ENCODE assay signal across 10 cellular contexts in the genomic region with DNA sequence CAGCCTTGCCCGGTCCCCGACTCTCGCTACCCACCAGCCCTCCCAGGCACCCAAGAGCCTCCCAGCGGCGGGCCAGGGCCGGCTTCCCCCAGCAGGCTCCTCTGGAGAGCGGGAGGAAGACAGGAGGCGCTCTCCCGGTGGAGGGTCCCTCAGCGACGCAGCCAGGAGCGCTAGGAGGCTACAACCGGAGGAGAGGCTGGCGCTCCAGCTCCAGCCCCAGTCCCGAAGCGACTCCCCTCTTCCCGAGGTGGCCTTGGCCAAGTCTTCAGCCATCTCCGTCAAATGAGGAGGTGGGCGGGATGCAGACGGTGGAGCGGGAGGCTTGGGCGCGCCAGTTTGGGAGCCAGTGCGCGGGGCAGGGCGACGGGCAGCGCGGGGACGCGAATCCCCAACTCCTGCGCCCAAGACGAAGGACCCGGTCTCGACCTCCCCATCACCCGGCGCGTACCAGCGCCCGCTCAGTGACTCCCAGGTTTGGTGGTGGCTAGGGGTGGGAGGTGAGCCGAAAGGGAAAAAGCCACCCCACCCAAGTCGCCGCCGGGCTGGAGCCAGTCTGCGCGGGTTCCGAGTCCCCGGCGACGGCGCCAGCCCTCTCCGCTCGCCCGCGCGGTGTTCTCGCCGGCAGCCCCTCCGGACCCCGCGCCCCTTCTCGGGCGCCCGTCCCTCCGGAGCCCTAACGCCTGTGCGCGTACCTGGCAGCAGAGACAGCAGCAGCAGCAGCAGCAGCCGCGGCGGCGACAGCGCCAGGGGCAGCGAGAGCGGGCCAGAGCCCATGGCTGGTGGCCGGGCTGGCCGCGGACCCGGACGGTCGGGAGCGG. TPM values are rescaled to one million over a fixed set of nuclear protein-coding genes. Genes with fewer than 3 reads are reported as not detected.
DNase-seq lines count a peak whose midpoint lies in the region; ATAC-seq, FAIRE-seq and TF ChIP-seq lines count a peak whose summit lies in the region.
"Had no signal": no experiment of that assay in that cellular context is flagged by ENCODE, and none has a peak within 500 bp of the region (broad histone marks: within the 10 kb centered on the region; RNA-seq: fewer than 3 reads in every experiment).

No MANE protein-coding gene starts in this region.

- H3K27me3 Mint-ChIP-seq in naive thymus-derived CD4-positive, alpha-beta T cell = peaks cover 42 to 64% (median 49%) of the 10 kb centered on the region in 5 donors

- peaks cover 5 to 21% (median 10%) of the 10 kb centered on the region in 7 donors for H3K4me1 Mint-ChIP-seq in naive thymus-derived CD4-positive, alpha-beta T cell
- H3K4me1 Mint-ChIP-seq: memory B cell had no signal

- no peaks in the 10 kb centered on the region for H3K36me3 Mint-ChIP-seq in naive thymus-derived CD4-positive, alpha-beta T cell
- H3K36me3 Mint-ChIP-seq: memory B cell had no signal

- H3K36me3 ChIP-seq in BLaER1 treated with 17β-estradiol and CSF1 and Interleukin-3, amounts not matched to agents 10 nM and 100 nM = no peaks in the 10 kb centered on the region
- no peaks in the 10 kb centered on the region for H3K36me3 ChIP-seq in naive thymus-derived CD4-positive, alpha-beta T cell (ENCODE audit: control insufficient read depth in 2 of 3, insufficient read depth in 3 of 3, low read length in 3 of 3)

- POLR2A ChIA-PET in naive thymus-derived CD4-positive, alpha-beta T cell (lab: Charles Lee) = no interaction called here

- intact Hi-C loops in naive thymus-derived CD4-positive, alpha-beta T cell (cut with micrococcal nuclease) = no loop called here

- peak; percentile 10 for DNase-seq in M059J (ENCODE audit: low read depth)
- peak; percentile 84 for DNase-seq in ecto neural progenitor cell (ENCODE audit: low spot score)
- DNase-seq in naive thymus-derived CD4-positive, alpha-beta T cell = no peak
- DNase-seq in GF-D8 (lab: John Stamatoyannopoulos, UW) = no peak
- DNase-seq in DMS79 treated with DMSO at 0.1 percent for 48 hours (lab: John Stamatoyannopoulos, UW) = no peak
- DNase-seq in stimulated activated CD4-positive, alpha-beta T cell treated with anti-CD3 and anti-CD28 coated beads, Interleukin-1b, Interleukin-23, amount 100 ng/mL, for 48 hours = no peak
- DNase-seq in H54 (ENCODE audit: insufficient read length, low spot score) = no peak

- peak overlapping the region in 7 of 10 donors; percentile 13 to 63 (median 29) for H3K4me3 Mint-ChIP-seq in naive thymus-derived CD4-positive, alpha-beta T cell
- H3K4me3 Mint-ChIP-seq: memory B cell had no signal

- H3K4me3 ChIP-seq in BLaER1 treated with 17β-estradiol and CSF1 and Interleukin-3, amounts not matched to agents 10 nM and 100 nM = peak overlapping the region; percentile 51 to 71 (median 59)
- no peak overlapping the region for H3K4me3 ChIP-seq in naive thymus-derived CD4-positive, alpha-beta T cell (ENCODE audit: low read length)

- no peak overlapping the region for H3K27ac ChIP-seq in BLaER1 treated with 17β-estradiol and CSF1 and Interleukin-3, amounts not matched to agents 10 nM and 100 nM
- H3K27ac ChIP-seq in naive thymus-derived CD4-positive, alpha-beta T cell (ENCODE audit: low read depth, low read length) = no peak overlapping the region

- peak overlapping the region in 8 of 11 experiments; percentile 7 to 68 (median 50); a peak in 11 of 22 replicates for H3K9ac ChIP-seq in BLaER1 treated with 17β-estradiol and CSF1 and Interleukin-3, amounts not matched to agents 10 nM and 100 nM

- no peak for FAIRE-seq in H54 (lab: Jason Lieb, UNC)
- FAIRE-seq: TTC549 had no signal

- no peaks in the 10 kb centered on the region for H3K9me3 ChIP-seq in BLaER1 treated with 17β-estradiol and CSF1 and Interleukin-3, amounts not matched to agents 10 nM and 100 nM (replicated peaks in 1 of 11)
- no peaks in the 10 kb centered on the region for H3K9me3 ChIP-seq in naive thymus-derived CD4-positive, alpha-beta T cell (ENCODE audit: control insufficient read depth in 2 of 3, low read length in 3 of 3)

- H4K20me1 ChIP-seq in BLaER1 treated with 17β-estradiol and CSF1 and Interleukin-3, amounts not matched to agents 10 nM and 100 nM = peaks cover 0 to 31% (median 9%) of the 10 kb centered on the region in 11 experiments; a peak in 12 of 22 replicates

- H3K4me2 ChIP-seq in BLaER1 treated with 17β-estradiol and CSF1 and Interleukin-3, amounts not matched to agents 10 nM and 100 nM = peak overlapping the region; percentile 80 to 99 (median 97)

- CTCF ChIA-PET in naive thymus-derived CD4-positive, alpha-beta T cell (lab: Charles Lee) = interaction anchor here (1.0 kb wide), 1 partner anchor 187 kb away, joined by 3 read pairs; no protein-coding TSS in a partner anchor

- peaks cover 0 to 4% (median 0%) of the 10 kb centered on the region in 11 donors for H3K9me3 Mint-ChIP-seq in naive thymus-derived CD4-positive, alpha-beta T cell
- H3K9me3 Mint-ChIP-seq: memory B cell had no signal

- H3K4me1 ChIP-seq in BLaER1 treated with 17β-estradiol and CSF1 and Interleukin-3, amounts not matched to agents 10 nM and 100 nM = peaks cover 11 to 25% (median 18%) of the 10 kb centered on the region in 10 experiments; a peak in 18 of 20 replicates
- no peaks in the 10 kb centered on the region for H3K4me1 ChIP-seq in naive thymus-derived CD4-positive, alpha-beta T cell (ENCODE audit: control insufficient read depth in 2 of 2, insufficient read depth in 2 of 2, low read length in 2 of 2)

- no peak for ATAC-seq in naive thymus-derived CD4-positive, alpha-beta T cell

- peaks cover 44 to 56% (median 51%) of the 10 kb centered on the region in 11 experiments for H3K27me3 ChIP-seq in BLaER1 treated with 17β-estradiol and CSF1 and Interleukin-3, amounts not matched to agents 10 nM and 100 nM
- H3K27me3 ChIP-seq in naive thymus-derived CD4-positive, alpha-beta T cell (ENCODE audit: control insufficient read depth in 2 of 2, insufficient read depth in 2 of 2, low read length in 2 of 2) = peaks cover 0 to 8% of the 10 kb centered on the region in 2 donors

- H3K27ac Mint-ChIP-seq in naive thymus-derived CD4-positive, alpha-beta T cell = no peak overlapping the region
- H3K27ac Mint-ChIP-seq: memory B cell had no signal

- TF ChIP-seq POLR2A in H54 (IDR thresholded peaks at IDR 0.05; ENCODE audit: low read depth, low read length) = no peak

RNA-seq across cellular contexts. Expression of gene CHRNA3, which starts 0.6 kb away (rescaled TPM):
- not detected in 2 replicates for total RNA-seq in M059J (2014; rRNA removed; shearing (Covaris generic))
- total RNA-seq in naive thymus-derived CD4-positive, alpha-beta T cell = not detected
- not detected for polyA plus RNA-seq in naive thymus-derived CD4-positive, alpha-beta T cell

RNA-seq across cellular contexts. Expression of gene CHRNB4, which starts 20.8 kb away (rescaled TPM):
- total RNA-seq in M059J (2014; rRNA removed; shearing (Covaris generic)) = not detected in 2 replicates
- total RNA-seq in naive thymus-derived CD4-positive, alpha-beta T cell = not detected
- not detected for polyA plus RNA-seq in naive thymus-derived CD4-positive, alpha-beta T cell

RNA-seq across cellular contexts. Expression of gene CHRNA5, which starts 54.9 kb away (rescaled TPM):
- 5.0 and 14.7 TPM in 2 replicates for total RNA-seq in M059J (2014; rRNA removed; shearing (Covaris generic))
- 1 to 10 TPM in 1 of 5 experiments, under 1 TPM in 3, not detected in 1; 0.10 to 3.4 (median 0.76) TPM for total RNA-seq in naive thymus-derived CD4-positive, alpha-beta T cell
- under 1 TPM in 1 of 2 donors, not detected in 1; 0.12 TPM for polyA plus RNA-seq in naive thymus-derived CD4-positive, alpha-beta T cell

Comparison
In these comparisons a context has a peak if more than half of its experiments do, and no peak if none do; other contexts are left out.
1. DNase-seq: peak in M059J (single experiment) and ecto neural progenitor cell (single experiment); none in naive thymus-derived CD4-positive, alpha-beta T cell (0 of 9), GF-D8 (single experiment), DMS79 treated with DMSO at 0.1 percent for 48 hours (single experiment), stimulated activated CD4-positive, alpha-beta T cell treated with anti-CD3 and anti-CD28 coated beads, Interleukin-1b, Interleukin-23, amount 100 ng/mL, for 48 hours (single experiment) and H54 (single experiment).